8 cellular contexts compared by ENCODE assay signal in the genomic region with DNA sequence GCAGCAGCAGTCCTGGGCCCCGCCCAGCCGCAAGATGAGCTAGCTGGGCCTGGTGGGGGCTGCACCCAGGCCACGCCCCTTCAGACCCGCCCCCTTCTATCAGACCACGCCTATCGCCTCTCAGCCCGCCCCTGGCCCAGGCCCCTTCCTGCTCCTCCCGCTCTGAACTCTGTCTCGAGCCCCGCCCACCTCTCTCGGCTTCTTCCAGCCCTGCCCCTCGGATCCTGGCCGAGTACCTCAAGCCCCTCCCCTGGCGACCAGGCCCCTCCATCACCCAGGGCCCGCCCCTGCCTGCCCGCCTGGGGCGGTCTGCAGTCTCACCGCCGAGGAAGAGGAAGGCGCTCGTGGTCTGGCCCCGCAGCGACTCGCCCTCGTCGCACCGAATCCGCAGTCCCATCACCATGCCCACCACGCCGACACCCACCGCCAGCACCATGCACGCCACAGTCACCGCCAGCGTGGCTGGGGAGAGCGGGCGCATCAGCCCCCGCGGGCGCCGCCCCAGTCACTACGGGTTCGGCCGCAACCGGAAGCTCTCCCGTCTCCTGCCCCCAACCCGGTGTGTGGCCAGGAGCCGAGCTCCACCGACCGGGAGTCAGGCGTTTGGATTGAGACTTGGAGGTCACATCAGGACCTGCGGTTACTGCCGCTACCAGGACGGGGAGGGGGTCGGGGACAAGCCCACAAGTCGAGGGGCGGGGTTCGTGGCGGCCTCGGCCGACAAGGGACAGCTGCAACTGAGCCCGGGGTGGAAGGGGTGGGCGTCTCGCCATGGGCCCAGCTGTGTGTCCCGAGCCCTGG. TPM values are rescaled to one million over a fixed set of nuclear protein-coding genes. Genes with fewer than 3 reads are reported as not detected.
DNase-seq lines count a peak whose midpoint lies in the region; ATAC-seq and TF ChIP-seq lines count a peak whose summit lies in the region.

No MANE protein-coding gene starts in this region.

- H3F3A ChIP-seq in DOHH2 (ENCODE audit: control insufficient read depth, insufficient read depth) = no peaks in the 10 kb centered on the region

- H3K9me2 ChIP-seq in DOHH2 (replicated peaks; ENCODE audit: control insufficient read depth, low read length) (no peaks in the 10 kb centered on the region), Karpas-422 (replicated peaks; ENCODE audit: insufficient read depth, low read length) (no peaks in the 10 kb centered on the region)

- peak overlapping the region; percentile 84 for H3K27ac ChIP-seq in DOHH2 (ENCODE audit: low read depth, low read length)
- H3K27ac ChIP-seq in Karpas-422 (ENCODE audit: low read length) = peak overlapping the region; percentile 92
- H3K27ac ChIP-seq in adrenal gland = peak overlapping the region in 4 of 5 donors; percentile 92 to 97 (median 96)
- peak overlapping the region; percentile 61 to 98 (median 96) for H3K27ac ChIP-seq in heart left ventricle
- H3K27ac ChIP-seq in upper lobe of left lung = peak overlapping the region; percentile 88 to 99 (median 92)

- H4K20me1 ChIP-seq in DOHH2 (ENCODE audit: control insufficient read depth, insufficient read depth, low read depth, low read length) = no peaks in the 10 kb centered on the region
- no peaks in the 10 kb centered on the region for H4K20me1 ChIP-seq in Karpas-422 (ENCODE audit: insufficient read depth, low read depth, low read length)

- H3K27me3 ChIP-seq in DOHH2 (ENCODE audit: control insufficient read depth, low read length) = no peaks in the 10 kb centered on the region
- H3K27me3 ChIP-seq in Karpas-422 (ENCODE audit: low read length) = no peaks in the 10 kb centered on the region
- no peaks in the 10 kb centered on the region for H3K27me3 ChIP-seq in adrenal gland
- H3K27me3 ChIP-seq in heart left ventricle = no peaks in the 10 kb centered on the region
- H3K27me3 ChIP-seq in upper lobe of left lung = no peaks in the 10 kb centered on the region

- H3K36me3 ChIP-seq in DOHH2 (ENCODE audit: control insufficient read depth, low read length) (peaks cover 10% of the 10 kb centered on the region; the same call in 1 of the 2 replicates), Karpas-422 (ENCODE audit: insufficient read depth, low read length) (no peaks in the 10 kb centered on the region), adrenal gland (replicated peaks in 1 of 2) (no peaks in the 10 kb centered on the region), heart left ventricle (no peaks in the 10 kb centered on the region), upper lobe of left lung (no peaks in the 10 kb centered on the region)

- H3K4me1 ChIP-seq in DOHH2 (ENCODE audit: control insufficient read depth, low read length) = peaks cover 27% of the 10 kb centered on the region
- peaks cover 41% of the 10 kb centered on the region for H3K4me1 ChIP-seq in Karpas-422 (ENCODE audit: low read length)
- H3K4me1 ChIP-seq in adrenal gland (replicated peaks in 1 of 2) = peaks cover 16 to 31% of the 10 kb centered on the region in 2 donors
- H3K4me1 ChIP-seq in heart left ventricle = peaks cover 2 to 43% (median 20%) of the 10 kb centered on the region in 12 donors
- peaks cover 18 to 38% (median 27%) of the 10 kb centered on the region in 4 donors for H3K4me1 ChIP-seq in upper lobe of left lung

- TF ChIP-seq POLR2A in adrenal gland (IDR thresholded peaks at IDR 0.05) (no peak), heart left ventricle (IDR thresholded peaks at IDR 0.05) (peak in 1 of 2 donors; percentile 67), upper lobe of left lung (IDR thresholded peaks at IDR 0.05) (peak in 1 of 4 donors; percentile 83)

- H3K4me2 ChIP-seq in DOHH2 (ENCODE audit: low read length) = peak overlapping the region; percentile 98
- H3K4me2 ChIP-seq in Karpas-422 (ENCODE audit: low read depth, low read length, poor library complexity, severe bottlenecking) = peak overlapping the region; percentile 95

- intact Hi-C loops in adrenal gland (cut with DNase I) (no loop called here), heart left ventricle (cut with DNase I) (loop anchor here in 6 of 10 donors (1.0 to 10.0 kb wide), 7 partner anchors 25 to 427 kb away; a partner anchor contains a TSS), posterior cingulate gyrus (cut with DNase I) (loop anchor here (2.0 kb wide), 1 partner anchor 29 kb away; no protein-coding TSS in a partner anchor)

- H2AFZ ChIP-seq in Karpas-422 (ENCODE audit: low read length) = peak overlapping the region; percentile 33; the same call in 1 of the 2 replicates

- TF ChIP-seq CTCF in DOHH2 (IDR thresholded peaks at IDR 0.05; ENCODE audit: low read depth, low read length, poor library complexity, severe bottlenecking) = no peak
- peak in 1 of 6 experiments; percentile 17 for TF ChIP-seq CTCF in adrenal gland (IDR thresholded peaks at IDR 0.05)
- peak in 2 of 12 donors; percentile 8 to 9 for TF ChIP-seq CTCF in heart left ventricle (IDR thresholded peaks at IDR 0.05)
- TF ChIP-seq CTCF in upper lobe of left lung (IDR thresholded peaks at IDR 0.05) = peak in 2 of 6 experiments; percentile 21 to 26

- ATAC-seq in GM21786 (IDR thresholded peaks at IDR 0.05; ENCODE audit: unreplicated experiment) (peak; percentile 71), heart left ventricle (peak; percentile 90 to 94 (median 94)), upper lobe of left lung (ENCODE audit: low FRiP score in 2 of 2) (peak; percentile 95 to 97)

- TF ChIP-seq EP300 in upper lobe of left lung (IDR thresholded peaks at IDR 0.05) = no peak

- peak overlapping the region; percentile 100 for H3K4me3 ChIP-seq in DOHH2 (ENCODE audit: low read length)
- H3K4me3 ChIP-seq in Karpas-422 (ENCODE audit: low read length) = peak overlapping the region; percentile 90
- H3K4me3 ChIP-seq in adrenal gland = peak overlapping the region; percentile 44 to 78 (median 59)
- H3K4me3 ChIP-seq in heart left ventricle = peak overlapping the region; percentile 61 to 94 (median 78)
- peak overlapping the region; percentile 64 to 86 (median 70) for H3K4me3 ChIP-seq in upper lobe of left lung

- no peaks in the 10 kb centered on the region for H3K9me3 ChIP-seq in DOHH2 (ENCODE audit: control insufficient read depth, insufficient read depth, low read length)
- no peaks in the 10 kb centered on the region for H3K9me3 ChIP-seq in Karpas-422 (ENCODE audit: low read length)
- no peaks in the 10 kb centered on the region for H3K9me3 ChIP-seq in adrenal gland (replicated peaks in 1 of 3)
- no peaks in the 10 kb centered on the region for H3K9me3 ChIP-seq in heart left ventricle
- H3K9me3 ChIP-seq in upper lobe of left lung = no peaks in the 10 kb centered on the region

- H3K79me2 ChIP-seq in DOHH2 (ENCODE audit: control insufficient read depth, low read length) (peaks cover 40% of the 10 kb centered on the region), Karpas-422 (ENCODE audit: low read length) (peaks cover 35% of the 10 kb centered on the region)

- peak overlapping the region; percentile 96 for H3K9ac ChIP-seq in Karpas-422 (ENCODE audit: low read length)

- 0 to 2% (median 1%) methylated on average over 10 to 64 of the region's 64 CpGs for WGBS in adrenal gland, 4 donors
- 1 to 3% (median 1%) methylated on average over 23 to 64 of the region's 64 CpGs for WGBS in heart left ventricle, 4 donors
- 0 to 1% methylated on average over 15 to 44 of the region's 64 CpGs for WGBS in upper lobe of left lung, 2 donors

- DNase-seq in Karpas-422 (peak; percentile 100), T follicular helper cell (ENCODE audit: low read depth) (peak; percentile 88), adrenal gland (peak; percentile 99 to 100 (median 99)), heart left ventricle (peak; percentile 99 to 100 (median 100)), posterior cingulate gyrus (peak; percentile 96 to 100 (median 98)), upper lobe of left lung (peak; percentile 97 to 100)

RNA-seq across cellular contexts. Expression of a gene that starts 1.0 kb away (rescaled TPM):
- 2.3 TPM in 1 of 2 replicates, not detected in the other for total RNA-seq in Karpas-422 (2014; rRNA removed; shearing (Covaris generic); ENCODE audit: low replicate concordance)
- total RNA-seq in adrenal gland = 1 to 10 TPM in 4 of 8 donors, not detected in 4; 1.4 to 2.8 (median 2.3) TPM
- 10 to 100 TPM in 1 of 3 donors, 1 to 10 TPM in 1, under 1 TPM in 1; 0.73 to 11.7 (median 5.5) TPM for polyA plus RNA-seq in adrenal gland
- total RNA-seq in heart left ventricle = 1 to 10 TPM in 3 of 9 donors, under 1 TPM in 3, not detected in 3; 0.46 to 2.3 (median 0.92) TPM
- not detected for polyA plus RNA-seq in heart left ventricle
- 1 to 10 TPM in 2 of 6 donors, under 1 TPM in 1, not detected in 3; 0.89 to 3.0 (median 1.7) TPM for total RNA-seq in upper lobe of left lung

RNA-seq across cellular contexts. Expression of a gene that starts 1.6 kb away (rescaled TPM):
- 112 and 231 TPM in 2 replicates for total RNA-seq in Karpas-422 (2014; rRNA removed; shearing (Covaris generic); ENCODE audit: low replicate concordance)
- total RNA-seq in adrenal gland (100 to 1,000 TPM; 179 to 470 (median 240) TPM), heart left ventricle (100 to 1,000 TPM; 206 to 835 (median 280) TPM), upper lobe of left lung (100 to 1,000 TPM in 1 of 6 donors, 10 to 100 TPM in 5; 59.7 to 102 (median 86.6) TPM)
- polyA plus RNA-seq in adrenal gland (100 to 1,000 TPM; 110 to 304 (median 159) TPM), heart left ventricle (100 to 1,000 TPM; 301 to 675 TPM)

RNA-seq across cellular contexts. Expression of a gene that starts 4.7 kb away (rescaled TPM):
- total RNA-seq in Karpas-422 (2014; rRNA removed; shearing (Covaris generic); ENCODE audit: low replicate concordance) = not detected in 2 replicates
- total RNA-seq in adrenal gland (1 to 10 TPM; 1.1 to 5.9 (median 2.8) TPM), heart left ventricle (10 to 100 TPM in 1 of 9 donors, 1 to 10 TPM in 6, not detected in 2; 1.0 to 31.2 (median 2.4) TPM), upper lobe of left lung (10 to 100 TPM in 2 of 6 donors, 1 to 10 TPM in 4; 3.4 to 25.8 (median 9.7) TPM)
- polyA plus RNA-seq in adrenal gland (1 to 10 TPM; 1.2 to 5.1 (median 3.6) TPM), heart left ventricle (1 to 10 TPM; 1.0 to 2.9 TPM)

RNA-seq across cellular contexts. Expression of a gene that starts 20.0 kb away (rescaled TPM):
- not detected in 2 replicates for total RNA-seq in Karpas-422 (2014; rRNA removed; shearing (Covaris generic); ENCODE audit: low replicate concordance)
- total RNA-seq in adrenal gland = not detected
- polyA plus RNA-seq in adrenal gland = not detected
- total RNA-seq in heart left ventricle = not detected
- polyA plus RNA-seq in heart left ventricle = not detected
- total RNA-seq in upper lobe of left lung = under 1 TPM in 1 of 6 donors, not detected in 5; 0.29 TPM

RNA-seq across cellular contexts. Expression of a gene that starts 22.6 kb away (rescaled TPM):
- total RNA-seq in Karpas-422 (2014; rRNA removed; shearing (Covaris generic); ENCODE audit: low replicate concordance) = not detected in 2 replicates
- under 1 TPM in 1 of 8 donors, not detected in 7; 0.41 TPM for total RNA-seq in adrenal gland
- under 1 TPM in 1 of 3 donors, not detected in 2; 0.10 TPM for polyA plus RNA-seq in adrenal gland
- not detected for total RNA-seq in heart left ventricle
- polyA plus RNA-seq in heart left ventricle = not detected
- 1 to 10 TPM in 1 of 6 donors, under 1 TPM in 2, not detected in 3; 0.34 to 2.0 (median 0.40) TPM for total RNA-seq in upper lobe of left lung

Comparison
In these comparisons a context has a peak if more than half of its experiments do, and no peak if none do; other contexts are left out.
1. Peak in every context shown above with its lines: DNase-seq, ATAC-seq, H3K4me3 ChIP-seq and H3K27ac ChIP-seq.
2. intact Hi-C loops: an anchor here in heart left ventricle (1.0 to 10.0 kb wide) and posterior cingulate gyrus (2.0 kb wide); none called in adrenal gland.